Comparison of ENCODE assay signal across 28 cellular contexts in the genomic region with DNA sequence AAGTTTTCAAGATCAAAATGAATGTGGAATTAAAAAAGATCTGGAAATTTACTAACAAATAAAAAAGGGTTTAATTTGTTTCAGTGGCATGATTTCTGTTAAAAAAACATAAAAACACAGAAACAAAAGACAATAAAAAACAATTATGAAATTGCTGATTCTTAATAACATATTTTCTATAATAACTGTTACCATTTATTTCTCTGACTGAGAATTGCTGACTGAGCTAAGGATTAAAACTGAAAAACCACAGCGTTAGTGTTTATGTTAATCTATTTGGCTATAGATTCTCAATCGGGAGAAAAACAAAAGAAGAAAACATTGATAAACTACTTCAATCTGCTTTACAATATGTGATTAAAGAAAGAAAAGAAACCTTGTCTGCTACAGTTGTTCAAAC.
"Had no signal": no experiment of that assay in that cellular context is flagged by ENCODE, and none has a peak within 500 bp of the region (broad histone marks: within the 10 kb centered on the region; RNA-seq: fewer than 3 reads in every experiment).

No MANE protein-coding gene starts in this region.

- H3K36me3 ChIP-seq: adrenal gland, MG63, SJSA1 had no signal

- H3K36me3 Mint-ChIP-seq: activated CD4-positive, alpha-beta memory T cell treated with anti-CD3 and anti-CD28 coated beads for 36 hours; activated naive CD4-positive, alpha-beta T cell treated with anti-CD3 and anti-CD28 coated beads, Interleukin-2, amount 50 U/mL, for 72 hours; T-cell had no signal

- H3K4me3 Mint-ChIP-seq: activated B cell treated with CpG ODN at 0.5 μM for 24 hours; activated CD4-positive, alpha-beta memory T cell treated with anti-CD3 and anti-CD28 coated beads for 36 hours; activated naive CD4-positive, alpha-beta T cell treated with anti-CD3 and anti-CD28 coated beads for 36 hours; activated T-cell treated with anti-CD3 and anti-CD28 coated beads, Interleukin-2, amount 50 U/mL, for 4 hours; activated T-helper 1 cell treated with anti-CD3 and anti-CD28 coated beads, Interleukin-12 subunit alpha, Interleukin-12 subunit beta, Interleukin-2, Interleukin-4 antibody, amounts not matched to agents 30 ng/mL and 10 ng/mL and 1 ng/mL, durations not matched to agents 14 hours and 24 hours and 36 hours; T-cell; T-helper 17 cell had no signal

- H3K27me3 Mint-ChIP-seq: activated B cell treated with CpG ODN at 0.5 μM for 24 hours; activated CD4-positive, alpha-beta memory T cell treated with anti-CD3 and anti-CD28 coated beads for 36 hours; T-cell; T-helper 17 cell had no signal

- DNase-seq: activated B cell treated with CpG ODN at 0.5 μM for 24 hours; activated CD4-positive, alpha-beta memory T cell treated with anti-CD3 and anti-CD28 coated beads for 36 hours; activated CD4-positive, alpha-beta T cell treated with anti-CD3 and anti-CD28 coated beads for 4 hours; activated CD4-positive, alpha-beta T cell treated with anti-CD3 and anti-CD28 coated beads, Interleukin-2, amount 50 U/mL, for 1 hour; activated CD4-positive, CD25-positive, alpha-beta regulatory T cell treated with anti-CD3 and anti-CD28 coated beads, Interleukin-2, amount 50 U/mL, for 72 hours; activated CD8-positive, alpha-beta memory T cell treated with anti-CD3 and anti-CD28 coated beads, Interleukin-2, amount 50 U/mL, for 4 hours; activated gamma-delta T cell treated with Interleukin-2 at 50 U/mL for 16 hours; activated naive CD4-positive, alpha-beta T cell treated with anti-CD3 and anti-CD28 coated beads for 36 hours; activated T-cell treated with anti-CD3 and anti-CD28 coated beads for 4 hours; activated T-cell treated with anti-CD3 and anti-CD28 coated beads, Interleukin-2, amount 50 U/mL, for 4 hours; adrenal gland; cerebellar nuclear complex; Kasumi-1; KG1; MG63; NCI-H1048; NCI-H1694; NCI-H2081 treated with DMSO at 0.1 percent for 48 hours; NCI-H226; NCI-H446 treated with DMSO at 0.1 percent for 48 hours; T-cell; T-helper 17 cell had no signal

- H3K4me3 ChIP-seq: adrenal gland, body of pancreas, MG63, SJSA1 had no signal

- H3K4me1 Mint-ChIP-seq: activated B cell treated with CpG ODN at 0.5 μM for 24 hours, T-cell, T-helper 17 cell had no signal

- H3K27ac ChIP-seq: adrenal gland, body of pancreas, SJSA1, VCaP had no signal

- H3K4me1 ChIP-seq: adrenal gland, body of pancreas, SJSA1 had no signal

- H3K9me3 ChIP-seq: adrenal gland, body of pancreas, MG63, SJSA1 had no signal

- H3K27ac Mint-ChIP-seq: activated B cell treated with CpG ODN at 0.5 μM for 24 hours; activated CD4-positive, alpha-beta memory T cell treated with anti-CD3 and anti-CD28 coated beads for 36 hours; activated naive CD4-positive, alpha-beta T cell treated with anti-CD3 and anti-CD28 coated beads for 36 hours; activated naive CD4-positive, alpha-beta T cell treated with anti-CD3 and anti-CD28 coated beads, Interleukin-2, amount 50 U/mL, for 72 hours; activated T-helper 1 cell treated with anti-CD3 and anti-CD28 coated beads, Interleukin-12 subunit alpha, Interleukin-12 subunit beta, Interleukin-2, Interleukin-4 antibody, amounts not matched to agents 30 ng/mL and 10 ng/mL and 1 ng/mL, durations not matched to agents 14 hours and 24 hours and 36 hours; T-cell; T-helper 17 cell had no signal

- H3K27me3 ChIP-seq: adrenal gland, body of pancreas, MG63, SJSA1 had no signal

- H3K9me3 Mint-ChIP-seq: activated B cell treated with CpG ODN at 0.5 μM for 24 hours; activated CD4-positive, alpha-beta memory T cell treated with anti-CD3 and anti-CD28 coated beads for 36 hours; activated naive CD4-positive, alpha-beta T cell treated with anti-CD3 and anti-CD28 coated beads for 36 hours; activated naive CD4-positive, alpha-beta T cell treated with anti-CD3 and anti-CD28 coated beads, Interleukin-2, amount 50 U/mL, for 72 hours; activated T-cell treated with anti-CD3 and anti-CD28 coated beads, Interleukin-2, amount 50 U/mL, for 4 hours; activated T-helper 1 cell treated with anti-CD3 and anti-CD28 coated beads, Interleukin-12 subunit alpha, Interleukin-12 subunit beta, Interleukin-2, Interleukin-4 antibody, amounts not matched to agents 30 ng/mL and 10 ng/mL and 1 ng/mL, durations not matched to agents 14 hours and 24 hours and 36 hours; T-cell had no signal

- ATAC-seq: activated naive CD4-positive, alpha-beta T cell treated with anti-CD3 and anti-CD28 coated beads, Interleukin-2, amount 50 U/mL, for 72 hours; activated T-cell treated with anti-CD3 and anti-CD28 coated beads, Interleukin-2, amount 50 U/mL, for 4 hours; body of pancreas; SK-N-SH treated with all-trans-retinoic acid at 6 μM for 48 hours; T-cell; T-helper 17 cell had no signal
